21 cellular contexts compared by ENCODE assay signal in the genomic region with DNA sequence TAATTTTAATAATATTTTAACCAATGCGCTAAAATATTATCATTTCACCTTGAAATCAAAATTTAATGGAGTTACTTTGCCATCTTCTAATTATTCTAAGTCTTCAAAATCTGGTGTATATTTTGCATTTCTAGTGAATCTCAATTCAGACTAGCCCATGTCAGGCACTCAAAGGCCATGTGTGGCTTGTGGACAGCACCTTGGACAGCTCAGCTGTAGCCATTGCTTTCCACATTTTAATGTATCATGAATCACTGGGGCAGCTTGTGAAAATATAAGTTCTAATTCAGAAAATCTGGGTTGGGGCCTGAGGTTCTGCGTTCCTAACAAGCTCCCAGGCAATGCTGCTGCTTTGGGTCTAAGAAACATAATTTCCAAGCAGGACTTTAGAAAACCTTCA. TPM values are rescaled to one million over a fixed set of nuclear protein-coding genes. Genes with fewer than 3 reads are reported as not detected.
DNase-seq lines count a peak whose midpoint lies in the region; ATAC-seq and TF ChIP-seq lines count a peak whose summit lies in the region.
"Had no signal": no experiment of that assay in that cellular context is flagged by ENCODE, and none has a peak within 500 bp of the region (broad histone marks: within the 10 kb centered on the region; RNA-seq: fewer than 3 reads in every experiment).

No MANE protein-coding gene starts in this region.

- H3K4me3 ChIP-seq in HCT116 (replicated peaks in 1 of 2; ENCODE audit: low read depth in 1 of 2, low read length in 2 of 2) (no peak overlapping the region), choroid plexus epithelial cell (ENCODE audit: low read depth, low read length) (no peak overlapping the region), left ventricle myocardium inferior (no peak overlapping the region)
- H3K4me3 ChIP-seq: gastrocnemius medialis, MG63, suprapubic skin had no signal

- H3K4me2 ChIP-seq in HCT116 (ENCODE audit: low read length) = no peak overlapping the region

- no peak for TF ChIP-seq POLR2A in HCT116 (IDR thresholded peaks at IDR 0.05; ENCODE audit: borderline replicate concordance, extremely low read depth, insufficient read depth, insufficient read length)

- TF ChIP-seq CTCF in HCT116 (IDR thresholded peaks at IDR 0.05 in 2 of 3, conservative IDR thresholded peaks at IDR 0.05 in 1 of 3; ENCODE audit: borderline replicate concordance in 1 of 3, insufficient read depth in 1 of 3, low read depth in 2 of 3, low read length in 2 of 3) = no peak
- no peak for TF ChIP-seq CTCF in choroid plexus epithelial cell (conservative IDR thresholded peaks at IDR 0.05; ENCODE audit: low read depth, low read length)
- no peak for TF ChIP-seq CTCF in left ventricle myocardium inferior (IDR thresholded peaks at IDR 0.05; ENCODE audit: borderline replicate concordance)

- TF ChIP-seq RAD21 in HCT116 (IDR thresholded peaks at IDR 0.05; ENCODE audit: low read depth) = no peak

- H3K9me3 ChIP-seq in HCT116 (ENCODE audit: control insufficient read depth in 1 of 2, insufficient read depth in 1 of 2, low read depth in 1 of 2, low read length in 2 of 2) (no peaks in the 10 kb centered on the region), left ventricle myocardium inferior (replicated peaks) (peaks cover 7% of the 10 kb centered on the region)
- H3K9me3 ChIP-seq: gastrocnemius medialis, MG63, suprapubic skin had no signal

- H4K20me1 ChIP-seq in HCT116 (ENCODE audit: insufficient read depth) = no peaks in the 10 kb centered on the region; the same call in 1 of the 2 replicates

- H3K9me2 ChIP-seq in HCT116 (ENCODE audit: insufficient read depth) = no peaks in the 10 kb centered on the region

- no peak for ATAC-seq in HCT116
- ATAC-seq: gastrocnemius medialis had no signal

- no peak overlapping the region for H2AFZ ChIP-seq in HCT116 (ENCODE audit: low read depth, low read length, poor library complexity, severe bottlenecking)

- H3K27ac ChIP-seq in HCT116 (ENCODE audit: low read depth, low read length) = no peak overlapping the region
- H3K27ac ChIP-seq in left ventricle myocardium inferior (replicated peaks) = no peak overlapping the region
- H3K27ac ChIP-seq: gastrocnemius medialis, suprapubic skin had no signal

- H3K79me2 ChIP-seq in HCT116 (ENCODE audit: insufficient read depth, low read length) = no peaks in the 10 kb centered on the region

- CTCF ChIA-PET in HCT116 (lab: Charles Lee) = no interaction called here

- intact Hi-C loops in HCT116 (cut with micrococcal nuclease) = no loop called here
- intact Hi-C loops in left ventricle myocardium inferior (cut with micrococcal nuclease) = no loop called here

- H3K9ac ChIP-seq in HCT116 (ENCODE audit: low read length) = no peak overlapping the region

- H3K27me3 ChIP-seq in HCT116 (ENCODE audit: insufficient read depth, low read length) = no peaks in the 10 kb centered on the region
- no peaks in the 10 kb centered on the region for H3K27me3 ChIP-seq in left ventricle myocardium inferior (ENCODE audit: low read depth)
- H3K27me3 ChIP-seq: gastrocnemius medialis, MG63, suprapubic skin had no signal

- H3K4me1 ChIP-seq in HCT116 (ENCODE audit: control insufficient read depth in 1 of 2, insufficient read depth in 2 of 2, low read length in 2 of 2) (no peaks in the 10 kb centered on the region), left ventricle myocardium inferior (no peaks in the 10 kb centered on the region)
- H3K4me1 ChIP-seq: gastrocnemius medialis, suprapubic skin had no signal

- no TSS peak for BruUV-seq in HCT116 (replicated peaks; lab: Mats Ljungman, UMichigan)

- H3K36me3 ChIP-seq in HCT116 (ENCODE audit: control insufficient read depth in 1 of 2, insufficient read depth in 2 of 2, low read length in 2 of 2) (no peaks in the 10 kb centered on the region), left ventricle myocardium inferior (no peaks in the 10 kb centered on the region)
- H3K36me3 ChIP-seq: gastrocnemius medialis, MG63, suprapubic skin had no signal

- RAD21 ChIA-PET in HCT116 (lab: Charles Lee; ENCODE audit: low non-redundant PET in 1 of 2, low total read pairs in 2 of 2, uncharacterized antibody in 2 of 2, unreplicated experiment in 2 of 2) = no interaction called here

- DNase-seq in HCT116 (ENCODE audit: low read depth, low spot score) (no peak), RPMI7951 (ENCODE audit: low read depth) (peak; percentile 29), choroid plexus epithelial cell (ENCODE audit: low read depth) (peak; percentile 28), mucosa of gallbladder (ENCODE audit: low spot score) (peak; percentile 15), T-helper 9 cell (no peak), UCSD-AML1 (lab: John Stamatoyannopoulos, UW; ENCODE audit: unreplicated experiment) (no peak), left ventricle myocardium inferior (no peak), NCI-H146 (lab: John Stamatoyannopoulos, UW) (no peak)
- DNase-seq: activated CD4-positive, alpha-beta T cell treated with anti-CD3 and anti-CD28 coated beads, Interleukin-2, amount 50 U/mL, for 4 hours; activated naive CD8-positive, alpha-beta T cell treated with anti-CD3 and anti-CD28 coated beads, Interleukin-2, amount 10 ng/mL, durations not matched to agents 7 days and 5 days; Calu3; cerebellar nuclear complex; gastrocnemius medialis; MG63; NCI-H2081; NCI-H524 treated with DMSO at 0.1 percent for 48 hours; stimulated activated CD4-positive, alpha-beta T cell treated with anti-CD3 and anti-CD28 coated beads, Interleukin-4, amount 100 ng/mL, for 24 hours; stimulated activated CD8-positive, alpha-beta memory T cell treated with anti-CD3 and anti-CD28 coated beads, Interleukin-4, amount 100 ng/mL, for 48 hours had no signal

- POLR2A ChIA-PET in HCT116 (lab: Charles Lee) = interaction anchor here (0.7 kb wide), 1 partner anchor 193 kb away, joined by 4 read pairs; no protein-coding TSS in a partner anchor

TF ChIP-seq in HCT116, 20 proteins besides CTCF, POLR2A, EP300 and RAD21:
- TF ChIP-seq, protein P1, sequence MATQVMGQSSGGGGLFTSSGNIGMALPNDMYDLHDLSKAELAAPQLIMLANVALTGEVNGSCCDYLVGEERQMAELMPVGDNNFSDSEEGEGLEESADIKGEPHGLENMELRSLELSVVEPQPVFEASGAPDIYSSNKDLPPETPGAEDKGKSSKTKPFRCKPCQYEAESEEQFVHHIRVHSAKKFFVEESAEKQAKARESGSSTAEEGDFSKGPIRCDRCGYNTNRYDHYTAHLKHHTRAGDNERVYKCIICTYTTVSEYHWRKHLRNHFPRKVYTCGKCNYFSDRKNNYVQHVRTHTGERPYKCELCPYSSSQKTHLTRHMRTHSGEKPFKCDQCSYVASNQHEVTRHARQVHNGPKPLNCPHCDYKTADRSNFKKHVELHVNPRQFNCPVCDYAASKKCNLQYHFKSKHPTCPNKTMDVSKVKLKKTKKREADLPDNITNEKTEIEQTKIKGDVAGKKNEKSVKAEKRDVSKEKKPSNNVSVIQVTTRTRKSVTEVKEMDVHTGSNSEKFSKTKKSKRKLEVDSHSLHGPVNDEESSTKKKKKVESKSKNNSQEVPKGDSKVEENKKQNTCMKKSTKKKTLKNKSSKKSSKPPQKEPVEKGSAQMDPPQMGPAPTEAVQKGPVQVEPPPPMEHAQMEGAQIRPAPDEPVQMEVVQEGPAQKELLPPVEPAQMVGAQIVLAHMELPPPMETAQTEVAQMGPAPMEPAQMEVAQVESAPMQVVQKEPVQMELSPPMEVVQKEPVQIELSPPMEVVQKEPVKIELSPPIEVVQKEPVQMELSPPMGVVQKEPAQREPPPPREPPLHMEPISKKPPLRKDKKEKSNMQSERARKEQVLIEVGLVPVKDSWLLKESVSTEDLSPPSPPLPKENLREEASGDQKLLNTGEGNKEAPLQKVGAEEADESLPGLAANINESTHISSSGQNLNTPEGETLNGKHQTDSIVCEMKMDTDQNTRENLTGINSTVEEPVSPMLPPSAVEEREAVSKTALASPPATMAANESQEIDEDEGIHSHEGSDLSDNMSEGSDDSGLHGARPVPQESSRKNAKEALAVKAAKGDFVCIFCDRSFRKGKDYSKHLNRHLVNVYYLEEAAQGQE (IDR thresholded peaks at IDR 0.05; ENCODE audit: low read depth) = peak; percentile 68
- TF ChIP-seq ZFX (IDR thresholded peaks at IDR 0.05) = no peak
TF ChIP-seq in HCT116: peak in this region for 1.

RNA-seq across cellular contexts. Expression of a gene that starts 57.2 kb away (rescaled TPM):
- total RNA-seq in HCT116 (2021; ENCODE audit: unreplicated experiment) (0.05 TPM), mucosa of gallbladder (2.6 TPM), left ventricle myocardium inferior (not detected)
- polyA plus RNA-seq in HCT116 (2012) = 0.04 and 0.07 TPM in 2 replicates
- total RNA-seq in RPMI7951 (2014; rRNA removed; shearing (Covaris generic)) = not detected in 2 replicates
- total RNA-seq: activated naive CD8-positive, alpha-beta T cell treated with anti-CD3 and anti-CD28 coated beads, Interleukin-2, amount 10 ng/mL, durations not matched to agents 7 days and 5 days; H1; OCI-LY7 had no signal

Comparison
In these comparisons a context has a peak if more than half of its experiments do, and no peak if none do; other contexts are left out.
1. DNase-seq: peak in RPMI7951 (single experiment), choroid plexus epithelial cell (single experiment) and mucosa of gallbladder (single experiment); none in HCT116 (single experiment), T-helper 9 cell (single experiment), UCSD-AML1 (single experiment), left ventricle myocardium inferior (single experiment) and NCI-H146 (single experiment).